In genomic region chr12:104130760-104131159, GRCh38 we compare ENCODE assay signal across 2 cellular contexts.
TF ChIP-seq lines count a peak whose summit lies in the region.

No MANE protein-coding gene starts in this region.

TF ChIP-seq in HepG2, 621 proteins besides CTCF, POLR2A, EP300 and RAD21:
- TF ChIP-seq HOMEZ (CRISPR knock-in tag; IDR thresholded peaks at IDR 0.05; ENCODE audit: low read depth) = no peak
- no peak for TF ChIP-seq ZNF33B (CRISPR knock-in tag; IDR thresholded peaks at IDR 0.05)
- no peak for TF ChIP-seq KLF15 (CRISPR knock-in tag; IDR thresholded peaks at IDR 0.05; ENCODE audit: borderline replicate concordance)
- TF ChIP-seq KMT2A (CRISPR knock-in tag; IDR thresholded peaks at IDR 0.05) = no peak
- no peak for TF ChIP-seq PLSCR1 (CRISPR knock-in tag; IDR thresholded peaks at IDR 0.05; ENCODE audit: borderline replicate concordance)
- TF ChIP-seq ZFP36L1 (CRISPR knock-in tag; IDR thresholded peaks at IDR 0.05) = no peak
- TF ChIP-seq TGIF2 (CRISPR knock-in tag; IDR thresholded peaks at IDR 0.05) = no peak
- no peak for TF ChIP-seq JDP2 (CRISPR knock-in tag; IDR thresholded peaks at IDR 0.05; ENCODE audit: borderline replicate concordance)
- TF ChIP-seq SRF (IDR thresholded peaks at IDR 0.05; ENCODE audit: low read depth, low read length) = no peak
- no peak for TF ChIP-seq ZNF296 (CRISPR knock-in tag; conservative IDR thresholded peaks at IDR 0.05)
- no peak for TF ChIP-seq NFIC (IDR thresholded peaks at IDR 0.05; ENCODE audit: low read length)
- TF ChIP-seq CREB3 (CRISPR knock-in tag; IDR thresholded peaks at IDR 0.05) = no peak
- TF ChIP-seq ZNF619 (CRISPR knock-in tag; IDR thresholded peaks at IDR 0.05) = no peak
- no peak for TF ChIP-seq MNT (IDR thresholded peaks at IDR 0.05)
- no peak for TF ChIP-seq ZXDC (CRISPR knock-in tag; IDR thresholded peaks at IDR 0.05)
- no peak for TF ChIP-seq TRIM24 (CRISPR knock-in tag; IDR thresholded peaks at IDR 0.05)
- TF ChIP-seq HIC2 (CRISPR knock-in tag; IDR thresholded peaks at IDR 0.05; ENCODE audit: low read depth) = no peak
- TF ChIP-seq SETDB1 (CRISPR knock-in tag; IDR thresholded peaks at IDR 0.05; ENCODE audit: borderline replicate concordance) = no peak
- no peak for TF ChIP-seq YY1 (IDR thresholded peaks at IDR 0.05; ENCODE audit: insufficient read depth, insufficient replicate concordance, low read depth, low read length)
- no peak for TF ChIP-seq PCBP1 (IDR thresholded peaks at IDR 0.05; ENCODE audit: borderline replicate concordance, low read depth, low read length)

TF ChIP-seq in GM23338, 12 proteins besides CTCF, POLR2A, EP300 and RAD21:
- no peak for TF ChIP-seq ZNF462 (CRISPR knock-in tag; IDR thresholded peaks at IDR 0.05)
- no peak for TF ChIP-seq EZH2 (IDR thresholded peaks at IDR 0.05; ENCODE audit: low read depth, unreplicated experiment)
- TF ChIP-seq ETS1 (IDR thresholded peaks at IDR 0.05) = no peak
- no peak for TF ChIP-seq CREB1 (CRISPR knock-in tag; IDR thresholded peaks at IDR 0.05; ENCODE audit: low read depth)
- no peak for TF ChIP-seq POLR2AphosphoS5 (IDR thresholded peaks at IDR 0.05; ENCODE audit: low read depth)
- no peak for TF ChIP-seq STAT1 (IDR thresholded peaks at IDR 0.05; ENCODE audit: unreplicated experiment)
- TF ChIP-seq ZNF331 (CRISPR knock-in tag; IDR thresholded peaks at IDR 0.05; ENCODE audit: low read depth) = no peak
- TF ChIP-seq NANOG (IDR thresholded peaks at IDR 0.05; ENCODE audit: borderline replicate concordance) = no peak
